In the genomic region with DNA sequence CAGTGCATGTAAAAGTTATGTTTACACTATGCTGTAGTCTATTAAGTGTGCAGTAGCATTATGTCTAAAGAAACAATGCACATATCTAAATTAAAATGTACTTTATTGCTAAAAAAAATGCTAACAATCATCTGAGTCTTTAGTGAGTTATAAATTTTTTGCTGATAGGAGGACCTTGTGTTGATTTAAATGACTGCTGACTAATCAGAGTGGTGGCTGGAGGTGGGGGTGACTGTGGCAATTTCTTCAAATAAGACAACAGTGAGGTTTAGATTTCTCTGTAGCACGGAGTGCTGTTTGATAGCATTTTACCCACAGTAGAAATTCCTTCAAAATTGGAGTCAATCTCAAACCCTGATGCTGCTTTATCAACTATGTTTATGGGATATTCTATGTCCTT, we compare ENCODE assay signal across 39 cellular contexts.
"Had no signal": no experiment of that assay in that cellular context is flagged by ENCODE, and none has a peak within 500 bp of the region (broad histone marks: within the 10 kb centered on the region; RNA-seq: fewer than 3 reads in every experiment).

No MANE protein-coding gene starts in this region.

- FAIRE-seq: RCC 7860 had no signal

- ATAC-seq: activated CD8-positive, alpha-beta memory T cell treated with anti-CD3 and anti-CD28 coated beads, Interleukin-2, amount 10 ng/mL, durations not matched to agents 7 days and 5 days; activated naive CD8-positive, alpha-beta T cell treated with anti-CD3 and anti-CD28 coated beads, Interleukin-2, amount 50 U/mL, for 24 hours; body of pancreas; Right ventricle myocardium inferior; SK-N-SH treated with all-trans-retinoic acid at 6 μM for 48 hours had no signal

- H3K27me3 ChIP-seq: body of pancreas, breast epithelium had no signal

- H3K4me1 Mint-ChIP-seq: activated CD4-positive, alpha-beta memory T cell treated with anti-CD3 and anti-CD28 coated beads, Interleukin-2, amount 10 ng/mL, durations not matched to agents 7 days and 5 days; activated CD8-positive, alpha-beta memory T cell treated with anti-CD3 and anti-CD28 coated beads, Interleukin-2, amount 10 ng/mL, durations not matched to agents 7 days and 5 days; activated naive CD4-positive, alpha-beta T cell treated with anti-CD3 and anti-CD28 coated beads, Interleukin-2, amount 10 ng/mL, durations not matched to agents 7 days and 5 days had no signal

- H3K27me3 Mint-ChIP-seq: activated CD4-positive, alpha-beta memory T cell treated with anti-CD3 and anti-CD28 coated beads, Interleukin-2, amount 10 ng/mL, durations not matched to agents 7 days and 5 days; activated CD8-positive, alpha-beta memory T cell treated with anti-CD3 and anti-CD28 coated beads, Interleukin-2, amount 10 ng/mL, durations not matched to agents 7 days and 5 days; activated naive CD4-positive, alpha-beta T cell treated with anti-CD3 and anti-CD28 coated beads, Interleukin-2, amount 10 ng/mL, durations not matched to agents 7 days and 5 days; activated naive CD8-positive, alpha-beta T cell; activated naive CD8-positive, alpha-beta T cell treated with anti-CD3 and anti-CD28 coated beads, Interleukin-2, amount 50 U/mL, for 24 hours had no signal

- H3K4me2 ChIP-seq: PC-9 had no signal

- DNase-seq: activated CD4-positive, alpha-beta memory T cell treated with anti-CD3 and anti-CD28 coated beads, Interleukin-2, amount 10 ng/mL, durations not matched to agents 7 days and 5 days; activated CD4-positive, alpha-beta T cell treated with anti-CD3 and anti-CD28 coated beads for 1 hour; activated CD4-positive, alpha-beta T cell treated with anti-CD3 and anti-CD28 coated beads for 48 hours; activated CD4-positive, CD25-positive, alpha-beta regulatory T cell; activated CD8-positive, alpha-beta memory T cell treated with anti-CD3 and anti-CD28 coated beads for 24 hours; activated CD8-positive, alpha-beta memory T cell treated with anti-CD3 and anti-CD28 coated beads, Interleukin-2, amount 10 ng/mL, durations not matched to agents 7 days and 5 days; activated CD8-positive, alpha-beta memory T cell treated with anti-CD3 and anti-CD28 coated beads, Interleukin-2, amount 50 U/mL, for 48 hours; activated effector memory CD4-positive, alpha-beta T cell treated with Interleukin-2 at 50 U/mL for 16 hours; activated naive CD4-positive, alpha-beta T cell treated with anti-CD3 and anti-CD28 coated beads, Interleukin-2, amount 10 ng/mL, durations not matched to agents 7 days and 5 days; activated naive CD8-positive, alpha-beta T cell treated with anti-CD3 and anti-CD28 coated beads, Interleukin-2, amount 50 U/mL, for 24 hours; activated T-cell treated with anti-CD3 and anti-CD28 coated beads, Interleukin-2, amount 50 U/mL, for 48 hours; amniotic stem cell; aorta; body of pancreas; Karpas-422; MM.1S; NCI-H1092 treated with DMSO at 0.1 percent for 48 hours; NCI-H1417; NCI-H146; NCI-H187 treated with DMSO at 0.1 percent for 48 hours; NCI-H2081; NCI-H2171 treated with DMSO at 0.1 percent for 48 hours; NCI-H2227 treated with DMSO at 0.1 percent for 48 hours; NCI-H446; NCI-H510A treated with DMSO at 0.1 percent for 48 hours; NCI-H526 treated with DMSO at 0.1 percent for 48 hours; PC-9; SIG-M5; SW 1271; T-helper 1 cell; T-helper 2 cell; T-helper 9 cell; WERI-Rb-1 had no signal

- H3K9me3 ChIP-seq: body of pancreas, breast epithelium had no signal

- H3K27ac Mint-ChIP-seq: activated CD4-positive, alpha-beta memory T cell treated with anti-CD3 and anti-CD28 coated beads, Interleukin-2, amount 10 ng/mL, durations not matched to agents 7 days and 5 days; activated CD8-positive, alpha-beta memory T cell treated with anti-CD3 and anti-CD28 coated beads, Interleukin-2, amount 10 ng/mL, durations not matched to agents 7 days and 5 days; activated naive CD4-positive, alpha-beta T cell treated with anti-CD3 and anti-CD28 coated beads, Interleukin-2, amount 10 ng/mL, durations not matched to agents 7 days and 5 days; activated naive CD8-positive, alpha-beta T cell; activated naive CD8-positive, alpha-beta T cell treated with anti-CD3 and anti-CD28 coated beads, Interleukin-2, amount 50 U/mL, for 24 hours had no signal

- H3K4me3 ChIP-seq: body of pancreas, breast epithelium, PC-9 had no signal

- H3K36me3 ChIP-seq: breast epithelium, WERI-Rb-1 had no signal

- H3K4me3 Mint-ChIP-seq: activated CD4-positive, alpha-beta memory T cell treated with anti-CD3 and anti-CD28 coated beads, Interleukin-2, amount 10 ng/mL, durations not matched to agents 7 days and 5 days; activated CD8-positive, alpha-beta memory T cell treated with anti-CD3 and anti-CD28 coated beads, Interleukin-2, amount 10 ng/mL, durations not matched to agents 7 days and 5 days; activated naive CD4-positive, alpha-beta T cell treated with anti-CD3 and anti-CD28 coated beads, Interleukin-2, amount 10 ng/mL, durations not matched to agents 7 days and 5 days; activated naive CD8-positive, alpha-beta T cell; activated naive CD8-positive, alpha-beta T cell treated with anti-CD3 and anti-CD28 coated beads, Interleukin-2, amount 50 U/mL, for 24 hours had no signal

- H2AFZ ChIP-seq: PC-9 had no signal

- H3K4me1 ChIP-seq: breast epithelium had no signal

- H3K9me3 Mint-ChIP-seq: activated CD4-positive, alpha-beta memory T cell treated with anti-CD3 and anti-CD28 coated beads, Interleukin-2, amount 10 ng/mL, durations not matched to agents 7 days and 5 days; activated naive CD4-positive, alpha-beta T cell treated with anti-CD3 and anti-CD28 coated beads, Interleukin-2, amount 10 ng/mL, durations not matched to agents 7 days and 5 days; activated naive CD8-positive, alpha-beta T cell treated with anti-CD3 and anti-CD28 coated beads, Interleukin-2, amount 50 U/mL, for 24 hours had no signal

- H3K36me3 Mint-ChIP-seq: activated CD8-positive, alpha-beta memory T cell treated with anti-CD3 and anti-CD28 coated beads, Interleukin-2, amount 10 ng/mL, durations not matched to agents 7 days and 5 days; activated naive CD4-positive, alpha-beta T cell treated with anti-CD3 and anti-CD28 coated beads, Interleukin-2, amount 10 ng/mL, durations not matched to agents 7 days and 5 days had no signal

- H3K27ac ChIP-seq: body of pancreas, breast epithelium, PC-9, RWPE1, WERI-Rb-1 had no signal
